In genomic region chr5:533243-534005, GRCh38 we compare ENCODE assay signal across 17 cellular contexts. TPM values are rescaled to one million over a fixed set of nuclear protein-coding genes. Genes with fewer than 3 reads are reported as not detected.
DNase-seq lines count a peak whose midpoint lies in the region; ATAC-seq and TF ChIP-seq lines count a peak whose summit lies in the region.
"Had no signal": no experiment of that assay in that cellular context is flagged by ENCODE, and none has a peak within 500 bp of the region (broad histone marks: within the 10 kb centered on the region; RNA-seq: fewer than 3 reads in every experiment).

No MANE protein-coding gene starts in this region.

- peaks cover 33% of the 10 kb centered on the region for H3K27me3 ChIP-seq in BE2C
- H3K27me3 ChIP-seq in neural progenitor cell = peaks cover 53% of the 10 kb centered on the region
- H3K27me3 ChIP-seq in SK-N-SH (ENCODE audit: insufficient read depth) = peaks cover 30% of the 10 kb centered on the region

- H3K27me3 Mint-ChIP-seq in CD14-positive monocyte (ENCODE audit: low read depth in 3 of 3) = peaks cover 63 to 82% (median 81%) of the 10 kb centered on the region in 3 donors
- peaks cover 26% of the 10 kb centered on the region for H3K27me3 Mint-ChIP-seq in neural progenitor cell (ENCODE audit: insufficient read depth, low read depth)

- no peak overlapping the region for H3K9ac ChIP-seq in neural progenitor cell
- no peak overlapping the region for H3K9ac ChIP-seq in SK-N-SH
- H3K9ac ChIP-seq: BLaER1 treated with 17β-estradiol and CSF1 and Interleukin-3, amounts not matched to agents 10 nM and 100 nM had no signal

- no peaks in the 10 kb centered on the region for H3K79me2 ChIP-seq in neural progenitor cell (ENCODE audit: low read depth)
- no peaks in the 10 kb centered on the region for H3K79me2 ChIP-seq in SK-N-SH (ENCODE audit: insufficient read depth)

- intact Hi-C loops in CD14-positive monocyte (cut with micrococcal nuclease) = no loop called here
- intact Hi-C loops in left ventricle myocardium superior (cut with micrococcal nuclease) = no loop called here

- POLR2A ChIA-PET in SK-N-SH (lab: Yijun Ruan, JAX) = no interaction called here

- H3K4me3 Mint-ChIP-seq in CD14-positive monocyte (peak overlapping the region in 1 of 2 donors; percentile 75), neural progenitor cell (peak overlapping the region; percentile 35)

- H3K27ac Mint-ChIP-seq in CD14-positive monocyte (no peak overlapping the region), neural progenitor cell (peak overlapping the region; percentile 82)

- H3K4me3 ChIP-seq in BE2C (ENCODE audit: low read depth, low read length) = no peak overlapping the region
- no peak overlapping the region for H3K4me3 ChIP-seq in neural progenitor cell
- H3K4me3 ChIP-seq in SK-N-SH (ENCODE audit: low read depth in 2 of 2, low read length in 1 of 2) = no peak overlapping the region
- H3K4me3 ChIP-seq: BLaER1 treated with 17β-estradiol and CSF1 and Interleukin-3, amounts not matched to agents 10 nM and 100 nM; Peyer's patch had no signal

- H3K27ac ChIP-seq in neural progenitor cell (no peak overlapping the region), SK-N-SH (ENCODE audit: low read depth in 2 of 2, low read length in 1 of 2) (no peak overlapping the region)
- H3K27ac ChIP-seq: BLaER1 treated with 17β-estradiol and CSF1 and Interleukin-3, amounts not matched to agents 10 nM and 100 nM; Peyer's patch had no signal

- no peaks in the 10 kb centered on the region for H3K9me2 ChIP-seq in SK-N-SH

- H3K9me3 ChIP-seq in BE2C = no peaks in the 10 kb centered on the region
- H3K9me3 ChIP-seq in neural progenitor cell (ENCODE audit: low read depth) = no peaks in the 10 kb centered on the region
- no peaks in the 10 kb centered on the region for H3K9me3 ChIP-seq in SK-N-SH
- H3K9me3 ChIP-seq: BLaER1 treated with 17β-estradiol and CSF1 and Interleukin-3, amounts not matched to agents 10 nM and 100 nM had no signal

- WGBS in SK-N-SH (ENCODE audit: low lambda C conversion rate) = 70% methylated on average over 10 of the region's 27 CpGs

- H3K36me3 Mint-ChIP-seq in CD14-positive monocyte = no peaks in the 10 kb centered on the region
- no peaks in the 10 kb centered on the region for H3K36me3 Mint-ChIP-seq in neural progenitor cell

- H3F3A ChIP-seq in neural progenitor cell (ENCODE audit: low read depth) = no peaks in the 10 kb centered on the region
- H3F3A ChIP-seq in SK-N-SH (replicated peaks; ENCODE audit: insufficient read depth) = no peaks in the 10 kb centered on the region

- TF ChIP-seq EP300 in SK-N-SH (IDR thresholded peaks at IDR 0.05; ENCODE audit: borderline replicate concordance in 1 of 2, low read depth in 1 of 2, low read length in 1 of 2) = no peak

- H3K9me3 Mint-ChIP-seq in CD14-positive monocyte (peaks cover 1 to 20% (median 9%) of the 10 kb centered on the region in 7 donors), neural progenitor cell (no peaks in the 10 kb centered on the region)

- H3K36me3 ChIP-seq in BE2C (no peaks in the 10 kb centered on the region), neural progenitor cell (no peaks in the 10 kb centered on the region), SK-N-SH (replicated peaks in 1 of 2; ENCODE audit: control insufficient read depth in 1 of 2, insufficient read depth in 2 of 2, low read length in 1 of 2) (no peaks in the 10 kb centered on the region)
- H3K36me3 ChIP-seq: BLaER1 treated with 17β-estradiol and CSF1 and Interleukin-3, amounts not matched to agents 10 nM and 100 nM; Peyer's patch had no signal

- H3K4me1 ChIP-seq in BE2C (no peaks in the 10 kb centered on the region; the same call in 1 of the 2 replicates), neural progenitor cell (peaks cover 24% of the 10 kb centered on the region), SK-N-SH (ENCODE audit: control insufficient read depth in 1 of 2, insufficient read depth in 2 of 2, low read depth in 1 of 2, low read length in 1 of 2) (no peaks in the 10 kb centered on the region; a peak in 1 of 4 replicates)

- H2AFZ ChIP-seq in neural progenitor cell (replicated peaks) = no peak overlapping the region
- no peak overlapping the region for H2AFZ ChIP-seq in SK-N-SH (ENCODE audit: low read depth)

- no peak for TF ChIP-seq RAD21 in SK-N-SH (IDR thresholded peaks at IDR 0.05; ENCODE audit: low read length)

- ATAC-seq in left ventricle myocardium superior (no peak), HG03196 (IDR thresholded peaks at IDR 0.05; ENCODE audit: unreplicated experiment) (no peak)
- ATAC-seq: HCT116 had no signal

- H3K4me2 ChIP-seq in neural progenitor cell = no peak overlapping the region
- no peak overlapping the region for H3K4me2 ChIP-seq in SK-N-SH

- H4K20me1 ChIP-seq in neural progenitor cell (ENCODE audit: low read depth) (peaks cover 7% of the 10 kb centered on the region), SK-N-SH (ENCODE audit: insufficient read depth) (no peaks in the 10 kb centered on the region)

- H3K4me1 Mint-ChIP-seq in CD14-positive monocyte = peaks cover 32% of the 10 kb centered on the region
- H3K4me1 Mint-ChIP-seq in neural progenitor cell = peaks cover 45% of the 10 kb centered on the region

- TF ChIP-seq CTCF in BE2C (IDR thresholded peaks at IDR 0.05; ENCODE audit: low read depth, low read length) = no peak
- TF ChIP-seq CTCF in CD14-positive monocyte (IDR thresholded peaks at IDR 0.05) = no peak
- no peak for TF ChIP-seq CTCF in neural progenitor cell (IDR thresholded peaks at IDR 0.05)
- TF ChIP-seq CTCF in SK-N-SH (IDR thresholded peaks at IDR 0.05) = no peak

- CTCF ChIA-PET in SK-N-SH (lab: Yijun Ruan, JAX) = no interaction called here

- DNase-seq in BE2C (peak; percentile 7), CD14-positive monocyte (ENCODE audit: low spot score) (peak; percentile 34), left ventricle myocardium superior (peak; percentile 15), neural progenitor cell (ENCODE audit: low spot score) (no peak), UCSD-AML1 (lab: John Stamatoyannopoulos, UW; ENCODE audit: unreplicated experiment) (no peak), SK-N-SH (no peak), NCI-H82 treated with DMSO at 0.1 percent for 48 hours (lab: John Stamatoyannopoulos, UW; ENCODE audit: unreplicated experiment) (no peak)
- DNase-seq: NCI-H1417, NCI-H1930, NCI-H2171, NCI-H446 treated with DMSO at 0.1 percent for 48 hours, NCI-H82, SIG-M5 had no signal

TF ChIP-seq in SK-N-SH, 30 proteins besides CTCF, POLR2A, EP300 and RAD21 (continues in another document):
- TF ChIP-seq MXI1 (IDR thresholded peaks at IDR 0.05; ENCODE audit: low read depth, low read length) (no peak), PBX3 (IDR thresholded peaks at IDR 0.05) (no peak), FOXJ3 (CRISPR knock-in tag; IDR thresholded peaks at IDR 0.05) (no peak), ZBTB33 (IDR thresholded peaks at IDR 0.05; ENCODE audit: borderline replicate concordance, low read depth) (no peak), TAF1 (IDR thresholded peaks at IDR 0.05; ENCODE audit: borderline replicate concordance, low read depth, low read length) (no peak), GATA2 (CRISPR knock-in tag; IDR thresholded peaks at IDR 0.05) (no peak), SIN3A (IDR thresholded peaks at IDR 0.05; ENCODE audit: borderline replicate concordance, low read depth, low read length) (no peak), NRF1 (IDR thresholded peaks at IDR 0.05; ENCODE audit: low read depth, low read length) (no peak), POLR2AphosphoS5 (IDR thresholded peaks at IDR 0.05; ENCODE audit: low read depth, low read length) (no peak)

RNA-seq across cellular contexts. Expression of gene SLC9A3, which starts 9.2 kb away (rescaled TPM):
- 2.3 TPM for polyA plus RNA-seq in BE2C (2012; ENCODE audit: insufficient read depth, insufficient read length, low read depth)
- polyA plus RNA-seq in CD14-positive monocyte (under 1 TPM; 0.31 to 0.42 TPM), SK-N-SH (2012; rRNA removed) (1.9 and 2.1 TPM in 2 replicates)
- total RNA-seq in left ventricle myocardium superior (1.3 TPM), neural progenitor cell (ENCODE audit: low replicate concordance) (1.4 and 3.6 TPM in 2 replicates)
- 1.2 and 2.0 TPM in 2 replicates for polyA plus RNA-seq in SK-N-SH (2012; cell fraction: cytosol; rRNA removed)
- 1.8 and 2.3 TPM in 2 replicates for polyA plus RNA-seq in SK-N-SH (2012; cell fraction: nucleus; rRNA removed)

Comparison
In these comparisons a context has a peak if more than half of its experiments do, and no peak if none do; other contexts are left out.
1. DNase-seq: peak in BE2C (single experiment), CD14-positive monocyte (single experiment) and left ventricle myocardium superior (single experiment); none in neural progenitor cell (single experiment), UCSD-AML1 (single experiment), SK-N-SH (single experiment) and NCI-H82 treated with DMSO at 0.1 percent for 48 hours (single experiment).